In genomic region chr22:28441720-28442263, GRCh38 we compare ENCODE assay signal across 1 cellular context.
TF ChIP-seq lines count a peak whose summit lies in the region.

No MANE protein-coding gene starts in this region.

TF ChIP-seq in K562, 482 proteins besides CTCF, POLR2A, EP300 and RAD21 (continued from another document):
- TF ChIP-seq ZNF592 (IDR thresholded peaks at IDR 0.05), result peak; percentile 68; the same call in 1 of the 2 replicates
- peak; percentile 58; the same call in 1 of the 2 replicates for TF ChIP-seq CUX1 (CRISPR knock-in tag; IDR thresholded peaks at IDR 0.05)
- no peak for TF ChIP-seq MGA (IDR thresholded peaks at IDR 0.05)
